ENCODE assay signal across 7 cellular contexts in the genomic region with DNA sequence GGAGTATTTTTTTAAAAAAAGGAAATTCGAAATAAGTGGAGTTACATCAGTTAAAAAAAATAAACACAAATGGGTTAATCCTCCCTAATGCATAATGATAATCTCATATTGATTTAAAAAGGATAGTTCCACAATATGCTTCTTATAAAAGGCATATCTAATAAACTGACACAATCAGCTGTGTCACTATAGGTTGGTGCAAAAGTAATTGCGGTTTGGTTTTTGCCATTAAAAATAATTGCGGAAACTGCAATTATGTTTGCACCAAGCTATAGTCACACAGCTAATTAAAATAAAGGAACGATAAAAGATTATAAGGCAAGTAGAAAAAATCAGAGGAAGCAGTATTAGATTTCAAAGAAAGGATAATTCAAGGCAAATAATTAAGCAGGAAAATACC.
"Had no signal": no experiment of that assay in that cellular context is flagged by ENCODE, and none has a peak within 500 bp of the region (broad histone marks: within the 10 kb centered on the region; RNA-seq: fewer than 3 reads in every experiment).

No MANE protein-coding gene starts in this region.

- ATAC-seq: GM12878 had no signal

- H3K4me3 ChIP-seq: GM12878 had no signal

- FAIRE-seq: GM12878, GM12891, GM12892, GM18507, GM19239 had no signal

- DNase-seq: GDM1, GF-D8 had no signal
